ENCODE assay signal across 17 cellular contexts in the genomic region with DNA sequence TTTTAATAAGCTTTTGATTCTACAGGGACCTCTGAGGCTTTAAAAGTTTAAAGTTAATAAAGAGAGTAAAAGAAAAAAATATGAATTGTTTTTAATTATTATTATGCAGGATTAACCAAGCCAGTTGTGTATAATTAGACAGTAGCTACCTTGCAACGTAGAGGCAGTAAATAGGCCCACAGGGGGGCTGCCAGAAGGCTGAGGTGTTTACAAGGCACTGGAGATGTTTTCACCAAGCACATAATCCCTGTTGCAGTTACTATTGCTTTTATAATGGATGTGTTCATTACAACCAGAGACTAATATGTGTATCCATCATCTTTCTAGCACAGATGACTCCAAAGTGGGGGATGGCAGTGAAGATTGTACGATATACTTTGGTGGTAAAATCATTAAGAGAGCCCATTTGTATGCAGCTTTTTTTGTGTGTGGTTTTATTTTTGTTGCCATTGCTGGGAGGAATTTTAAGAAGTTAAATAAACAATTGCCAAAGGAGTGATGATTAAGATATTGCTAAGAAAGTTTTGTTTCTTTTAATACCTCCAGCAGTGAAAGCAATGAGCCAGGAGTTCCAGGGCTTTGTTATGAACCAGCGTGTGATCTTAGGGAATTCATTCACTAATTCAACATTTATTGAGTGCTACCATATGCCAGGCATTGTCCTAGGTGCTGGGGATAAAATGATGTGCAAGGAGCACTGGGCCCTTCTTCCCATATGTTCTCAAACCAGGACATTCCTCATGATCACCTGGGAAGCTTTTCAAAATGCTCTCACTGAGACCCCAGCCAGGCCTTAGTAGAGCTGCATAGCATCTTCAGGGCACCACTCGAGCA.
A peak's percentile ranks its signal among the peaks of the same experiment; 100 is the strongest.
DNase-seq lines count a peak whose midpoint lies in the region; ATAC-seq and TF ChIP-seq lines count a peak whose summit lies in the region.
"Had no signal": no experiment of that assay in that cellular context is flagged by ENCODE, and none has a peak within 500 bp of the region (broad histone marks: within the 10 kb centered on the region; RNA-seq: fewer than 3 reads in every experiment).

No MANE protein-coding gene starts in this region.

- DNase-seq in A172 (ENCODE audit: low spot score) = peak; percentile 20
- peak; percentile 18 for DNase-seq in GM04504 (ENCODE audit: low read depth)
- DNase-seq in WERI-Rb-1 = no peak
- peak; percentile 17 to 29 for DNase-seq in foreskin fibroblast
- no peak for DNase-seq in chondrocyte (ENCODE audit: low spot score)
- DNase-seq in omental fat pad (ENCODE audit: low spot score) = no peak
- no peak for DNase-seq in activated CD4-positive, alpha-beta memory T cell treated with anti-CD3 and anti-CD28 coated beads, Interleukin-2, amount 10 ng/mL, durations not matched to agents 7 days and 5 days
- no peak for DNase-seq in adrenal gland
- DNase-seq: activated B cell treated with CpG ODN at 0.5 μM for 24 hours; AML-193; effector memory CD8-positive, alpha-beta T cell; NCI-H446 treated with DMSO at 0.1 percent for 48 hours; SIG-M5; stimulated activated CD4-positive, alpha-beta T cell treated with anti-CD3 and anti-CD28 coated beads, Interleukin-2, amount 100 ng/mL, for 48 hours; T-helper 2 cell had no signal

- no peaks in the 10 kb centered on the region for H3K9me3 ChIP-seq in WERI-Rb-1 (ENCODE audit: severe bottlenecking)
- no peaks in the 10 kb centered on the region for H3K9me3 ChIP-seq in adrenal gland (replicated peaks in 1 of 3)
- H3K9me3 ChIP-seq: pancreas, suprapubic skin had no signal

- 79 to 84% (median 81%) methylated on average over 4 of the region's 4 CpGs for WGBS in adrenal gland, 4 donors

- H3K4me3 ChIP-seq in WERI-Rb-1 (ENCODE audit: low read depth, low read length) (no peak overlapping the region), foreskin fibroblast (ENCODE audit: low read depth in 1 of 2, low read length in 2 of 2) (no peak overlapping the region), adrenal gland (no peak overlapping the region)
- H3K4me3 ChIP-seq: pancreas, suprapubic skin had no signal

- no peak overlapping the region for H3K27ac Mint-ChIP-seq in chondrocyte (ENCODE audit: unreplicated experiment)
- H3K27ac Mint-ChIP-seq in activated CD4-positive, alpha-beta memory T cell treated with anti-CD3 and anti-CD28 coated beads, Interleukin-2, amount 10 ng/mL, durations not matched to agents 7 days and 5 days = no peak overlapping the region
- H3K27ac Mint-ChIP-seq: activated B cell treated with CpG ODN at 0.5 μM for 24 hours; effector memory CD8-positive, alpha-beta T cell had no signal

- H3K27ac ChIP-seq in WERI-Rb-1 (peak overlapping the region; percentile 93), adrenal gland (no peak overlapping the region)
- H3K27ac ChIP-seq: pancreas, suprapubic skin had no signal

- intact Hi-C loops in adrenal gland (cut with DNase I) = no loop called here

- no peak for TF ChIP-seq POLR2A in adrenal gland (IDR thresholded peaks at IDR 0.05)

- H3K4me1 Mint-ChIP-seq in chondrocyte (ENCODE audit: low read depth) = peaks cover 41% of the 10 kb centered on the region
- H3K4me1 Mint-ChIP-seq in activated CD4-positive, alpha-beta memory T cell treated with anti-CD3 and anti-CD28 coated beads, Interleukin-2, amount 10 ng/mL, durations not matched to agents 7 days and 5 days = no peaks in the 10 kb centered on the region
- H3K4me1 Mint-ChIP-seq: activated B cell treated with CpG ODN at 0.5 μM for 24 hours had no signal

- no peaks in the 10 kb centered on the region for H3K4me1 ChIP-seq in adrenal gland (replicated peaks in 1 of 2)
- H3K4me1 ChIP-seq: pancreas, suprapubic skin had no signal

- POLR2A ChIA-PET in activated CD4-positive, alpha-beta memory T cell treated with anti-CD3 and anti-CD28 coated beads, Interleukin-2, amount 10 ng/mL, durations not matched to agents 7 days and 5 days (lab: Charles Lee) = no interaction called here

- H3K27me3 Mint-ChIP-seq in chondrocyte (ENCODE audit: low read depth) = no peaks in the 10 kb centered on the region
- H3K27me3 Mint-ChIP-seq in activated CD4-positive, alpha-beta memory T cell treated with anti-CD3 and anti-CD28 coated beads, Interleukin-2, amount 10 ng/mL, durations not matched to agents 7 days and 5 days = peaks cover 5% of the 10 kb centered on the region
- H3K27me3 Mint-ChIP-seq: activated B cell treated with CpG ODN at 0.5 μM for 24 hours had no signal

- no peak for ATAC-seq in omental fat pad (ENCODE audit: low FRiP score)
- ATAC-seq: effector memory CD8-positive, alpha-beta T cell had no signal

- CTCF ChIA-PET in activated CD4-positive, alpha-beta memory T cell treated with anti-CD3 and anti-CD28 coated beads, Interleukin-2, amount 10 ng/mL, durations not matched to agents 7 days and 5 days (lab: Charles Lee) = no interaction called here

- H3K27me3 ChIP-seq in WERI-Rb-1 (ENCODE audit: insufficient read depth, low read depth, severe bottlenecking) (no peaks in the 10 kb centered on the region), adrenal gland (no peaks in the 10 kb centered on the region)
- H3K27me3 ChIP-seq: pancreas, suprapubic skin had no signal

- H3K36me3 Mint-ChIP-seq in chondrocyte (ENCODE audit: low read depth) = no peaks in the 10 kb centered on the region
- no peaks in the 10 kb centered on the region for H3K36me3 Mint-ChIP-seq in activated CD4-positive, alpha-beta memory T cell treated with anti-CD3 and anti-CD28 coated beads, Interleukin-2, amount 10 ng/mL, durations not matched to agents 7 days and 5 days (ENCODE audit: low read depth)

- H3K36me3 ChIP-seq in WERI-Rb-1 = no peaks in the 10 kb centered on the region
- no peaks in the 10 kb centered on the region for H3K36me3 ChIP-seq in adrenal gland (replicated peaks in 1 of 2)
- H3K36me3 ChIP-seq: pancreas, suprapubic skin had no signal

- no peak overlapping the region for H3K4me3 Mint-ChIP-seq in chondrocyte (ENCODE audit: unreplicated experiment)
- H3K4me3 Mint-ChIP-seq in activated CD4-positive, alpha-beta memory T cell treated with anti-CD3 and anti-CD28 coated beads, Interleukin-2, amount 10 ng/mL, durations not matched to agents 7 days and 5 days = no peak overlapping the region
- H3K4me3 Mint-ChIP-seq: activated B cell treated with CpG ODN at 0.5 μM for 24 hours; effector memory CD8-positive, alpha-beta T cell had no signal

- TF ChIP-seq CTCF in WERI-Rb-1 (IDR thresholded peaks at IDR 0.05; ENCODE audit: low read depth, low read length) (no peak), foreskin fibroblast (IDR thresholded peaks at IDR 0.05; ENCODE audit: low read depth, low read length) (no peak), chondrocyte (IDR thresholded peaks at IDR 0.05) (no peak), omental fat pad (IDR thresholded peaks at IDR 0.05) (no peak), adrenal gland (IDR thresholded peaks at IDR 0.05) (no peak)

- peaks cover 3% of the 10 kb centered on the region for H3K9me3 Mint-ChIP-seq in chondrocyte (ENCODE audit: low read depth)
- H3K9me3 Mint-ChIP-seq in activated CD4-positive, alpha-beta memory T cell treated with anti-CD3 and anti-CD28 coated beads, Interleukin-2, amount 10 ng/mL, durations not matched to agents 7 days and 5 days = no peaks in the 10 kb centered on the region
- H3K9me3 Mint-ChIP-seq: activated B cell treated with CpG ODN at 0.5 μM for 24 hours; effector memory CD8-positive, alpha-beta T cell had no signal

Comparison
In these comparisons a context has a peak if more than half of its experiments do, and no peak if none do; other contexts are left out.
1. DNase-seq: peak in A172 (single experiment), GM04504 (single experiment) and foreskin fibroblast (2 of 2); none in WERI-Rb-1 (single experiment), chondrocyte (single experiment), omental fat pad (single experiment), activated CD4-positive, alpha-beta memory T cell treated with anti-CD3 and anti-CD28 coated beads, Interleukin-2, amount 10 ng/mL, durations not matched to agents 7 days and 5 days (single experiment) and adrenal gland (0 of 7).